Comparison of ENCODE assay signal across 1 cellular context in genomic region chr20:41339957-41340326, GRCh38.
A peak's percentile ranks its signal among the peaks of the same experiment; 100 is the strongest.
TF ChIP-seq lines count a peak whose summit lies in the region.

No MANE protein-coding gene starts in this region.

TF ChIP-seq in HepG2, 621 proteins besides CTCF, POLR2A, EP300 and RAD21 (continued from another document and continues in another):
- TF ChIP-seq HNF1B (CRISPR knock-in tag; IDR thresholded peaks at IDR 0.05) (peak; percentile 96), SUZ12 (IDR thresholded peaks at IDR 0.05; ENCODE audit: low read depth, low read length) (peak; percentile 33), CHCHD3 (CRISPR knock-in tag; IDR thresholded peaks at IDR 0.05) (no peak), PBX2 (CRISPR knock-in tag; IDR thresholded peaks at IDR 0.05) (no peak), YY1 (IDR thresholded peaks at IDR 0.05; ENCODE audit: insufficient read depth, insufficient replicate concordance, low read depth, low read length) (peak; percentile 57), ARID5B (CRISPR knock-in tag; IDR thresholded peaks at IDR 0.05) (peak; percentile 71), KLF6 (CRISPR knock-in tag; IDR thresholded peaks at IDR 0.05) (peak; percentile 71; the same call in 1 of the 2 replicates), NFYC (CRISPR knock-in tag; IDR thresholded peaks at IDR 0.05) (no peak), ARID3A (IDR thresholded peaks at IDR 0.05; ENCODE audit: low read depth, low read length) (peak; percentile 64; the same call in 1 of the 2 replicates), ZNF775 (CRISPR knock-in tag; IDR thresholded peaks at IDR 0.05; ENCODE audit: borderline replicate concordance) (no peak), HNRNPL (IDR thresholded peaks at IDR 0.05; ENCODE audit: low read depth, low read length) (0 out of 2 replicates have a peak, but pooled peaks have one; percentile 33), ZSCAN21 (CRISPR knock-in tag; IDR thresholded peaks at IDR 0.05; ENCODE audit: borderline replicate concordance) (peak; percentile 79; the same call in 1 of the 2 replicates), ZNF569 (CRISPR knock-in tag; IDR thresholded peaks at IDR 0.05; ENCODE audit: borderline replicate concordance) (0 out of 2 replicates have a peak, but pooled peaks have one; percentile 72), MLX (CRISPR knock-in tag; IDR thresholded peaks at IDR 0.05) (peak; percentile 44; the same call in 1 of the 2 replicates), PCBP1 (IDR thresholded peaks at IDR 0.05; ENCODE audit: borderline replicate concordance, low read depth, low read length) (0 out of 2 replicates have a peak, but pooled peaks have one; percentile 82), CENPX (CRISPR knock-in tag; IDR thresholded peaks at IDR 0.05) (no peak), ZBTB25 (CRISPR knock-in tag; IDR thresholded peaks at IDR 0.05) (peak; percentile 73; the same call in 1 of the 2 replicates), ZNF784 (CRISPR knock-in tag; IDR thresholded peaks at IDR 0.05; ENCODE audit: borderline replicate concordance) (no peak), HNF4G (IDR thresholded peaks at IDR 0.05; ENCODE audit: borderline replicate concordance, low read depth, low read length) (no peak), HNF4G (CRISPR knock-in tag; IDR thresholded peaks at IDR 0.05; ENCODE audit: borderline replicate concordance, low read depth) (peak; percentile 56; the same call in 1 of the 2 replicates), ZKSCAN1 (IDR thresholded peaks at IDR 0.05; ENCODE audit: low read length) (0 out of 2 replicates have a peak, but pooled peaks have one; percentile 9), NFE2L1 (CRISPR knock-in tag; IDR thresholded peaks at IDR 0.05; ENCODE audit: borderline replicate concordance) (peak; percentile 41; the same call in 1 of the 2 replicates), RCOR2 (CRISPR knock-in tag; IDR thresholded peaks at IDR 0.05) (peak; percentile 88), SPEN (CRISPR knock-in tag; IDR thresholded peaks at IDR 0.05; ENCODE audit: low read depth) (peak; percentile 69), MYPOP (CRISPR knock-in tag; IDR thresholded peaks at IDR 0.05) (0 out of 2 replicates have a peak, but pooled peaks have one; percentile 11), MXD4 (CRISPR knock-in tag; IDR thresholded peaks at IDR 0.05) (0 out of 2 replicates have a peak, but pooled peaks have one; percentile 69), ZNF639 (CRISPR knock-in tag; conservative IDR thresholded peaks at IDR 0.05) (no peak), SMAD3 (CRISPR knock-in tag; IDR thresholded peaks at IDR 0.05) (peak; percentile 90; the same call in 1 of the 2 replicates), ZNF883 (CRISPR knock-in tag; IDR thresholded peaks at IDR 0.05; ENCODE audit: not compliant biosample characterization) (peak; percentile 22), RORA (CRISPR knock-in tag; IDR thresholded peaks at IDR 0.05) (no peak), ZFP91 (CRISPR knock-in tag; IDR thresholded peaks at IDR 0.05; ENCODE audit: borderline replicate concordance) (peak; percentile 94), ZBED4 (CRISPR knock-in tag; IDR thresholded peaks at IDR 0.05; ENCODE audit: borderline replicate concordance) (peak; percentile 66; the same call in 1 of the 2 replicates)
